ENCODE assay signal across 8 cellular contexts in the genomic region with DNA sequence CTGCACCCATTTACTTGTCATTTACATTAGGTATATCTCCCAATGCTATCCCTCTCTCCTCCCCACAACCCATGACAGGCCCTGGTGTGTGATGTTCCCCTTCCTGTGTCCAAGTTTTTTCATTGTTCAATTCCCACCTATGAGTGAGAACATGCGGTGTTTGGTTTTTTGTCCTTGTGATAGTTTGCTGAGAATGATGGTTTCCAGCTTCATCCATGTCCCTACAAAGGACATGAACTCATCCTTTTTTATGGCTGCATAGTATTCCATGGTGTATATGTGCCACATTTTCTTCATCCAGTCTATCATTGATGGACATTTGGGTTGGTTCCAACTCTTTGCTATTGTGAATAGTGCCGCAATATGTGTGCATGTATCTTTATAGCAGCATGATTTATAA.
DNase-seq lines count a peak whose midpoint lies in the region; ATAC-seq and TF ChIP-seq lines count a peak whose summit lies in the region.
"Not testable (repeated sequence)": the region's sequence is repeated elsewhere in the genome, so short reads cannot be mapped to it uniquely, and the experiment has no call there.

No MANE protein-coding gene starts in this region.

- ATAC-seq in CD4-positive, alpha-beta T cell (ENCODE audit: poor library complexity); CD8-positive, alpha-beta T cell; activated CD8-positive, alpha-beta T cell treated with anti-CD3 and anti-CD28 coated beads for 36 hours; central memory CD8-positive, alpha-beta T cell (replicated peaks; ENCODE audit: extremely low read depth, poor library complexity, severe bottlenecking); natural killer cell: not testable (repeated sequence)

- H3K4me1 Mint-ChIP-seq in CD4-positive, alpha-beta T cell (ENCODE audit: low read depth), result peaks cover 56% of the 10 kb centered on the region
- H3K4me1 Mint-ChIP-seq in CD8-positive, alpha-beta T cell (ENCODE audit: low read depth), result peaks cover 59% of the 10 kb centered on the region
- peaks cover 60% of the 10 kb centered on the region for H3K4me1 Mint-ChIP-seq in activated CD8-positive, alpha-beta T cell treated with anti-CD3 and anti-CD28 coated beads for 36 hours (ENCODE audit: low read depth)
- peaks cover 65% of the 10 kb centered on the region for H3K4me1 Mint-ChIP-seq in activated T-cell treated with anti-CD3 and anti-CD28 coated beads, Interleukin-2, amount 50 U/mL, for 24 hours (ENCODE audit: low read depth)
- peaks cover 53% of the 10 kb centered on the region for H3K4me1 Mint-ChIP-seq in activated naive CD8-positive, alpha-beta T cell treated with anti-CD3 and anti-CD28 coated beads for 36 hours
- H3K4me1 Mint-ChIP-seq in central memory CD8-positive, alpha-beta T cell, result peaks cover 46% of the 10 kb centered on the region
- H3K4me1 Mint-ChIP-seq in natural killer cell, result peaks cover 41% of the 10 kb centered on the region in 2 donors

- peaks cover 52% of the 10 kb centered on the region for H3K4me1 ChIP-seq in CD8-positive, alpha-beta T cell (ENCODE audit: insufficient read depth, low read length)
- not testable (repeated sequence) for H3K4me1 ChIP-seq in HEK293 (ENCODE audit: control insufficient read depth, insufficient read depth, low read length)

- CTCF ChIA-PET in CD4-positive, alpha-beta T cell (lab: Charles Lee); CD8-positive, alpha-beta T cell (lab: Charles Lee); HEK293 (lab: Yijun Ruan, JAX); activated CD8-positive, alpha-beta T cell treated with anti-CD3 and anti-CD28 coated beads for 36 hours (lab: Charles Lee): not testable (repeated sequence)

- POLR2A ChIA-PET in CD4-positive, alpha-beta T cell (lab: Charles Lee); CD8-positive, alpha-beta T cell (lab: Charles Lee); HEK293 (lab: Yijun Ruan, JAX); activated CD8-positive, alpha-beta T cell treated with anti-CD3 and anti-CD28 coated beads for 36 hours (lab: Charles Lee): not testable (repeated sequence)

- intact Hi-C loops in CD4-positive, alpha-beta T cell (cut with DNase I, micrococcal nuclease); CD8-positive, alpha-beta T cell (cut with DNase I, micrococcal nuclease); activated CD8-positive, alpha-beta T cell treated with anti-CD3 and anti-CD28 coated beads for 36 hours (cut with micrococcal nuclease); natural killer cell (cut with micrococcal nuclease): not testable (repeated sequence)

- H3K27me3 ChIP-seq in CD4-positive, alpha-beta T cell (ENCODE audit: control insufficient read depth, insufficient read depth, low read length); CD8-positive, alpha-beta T cell (ENCODE audit: insufficient read depth, low read length): not testable (repeated sequence)

- DNase-seq in CD4-positive, alpha-beta T cell; CD8-positive, alpha-beta T cell; activated CD8-positive, alpha-beta T cell treated with anti-CD3 and anti-CD28 coated beads for 36 hours; activated T-cell treated with anti-CD3 and anti-CD28 coated beads, Interleukin-2, amount 50 U/mL, for 24 hours; activated naive CD8-positive, alpha-beta T cell treated with anti-CD3 and anti-CD28 coated beads for 36 hours; central memory CD8-positive, alpha-beta T cell (ENCODE audit: low spot score in 2 of 2); natural killer cell: not testable (repeated sequence)

- not testable (repeated sequence) for H3K4me3 Mint-ChIP-seq in CD4-positive, alpha-beta T cell; CD8-positive, alpha-beta T cell; activated CD8-positive, alpha-beta T cell treated with anti-CD3 and anti-CD28 coated beads for 36 hours; activated T-cell treated with anti-CD3 and anti-CD28 coated beads, Interleukin-2, amount 50 U/mL, for 24 hours; activated naive CD8-positive, alpha-beta T cell treated with anti-CD3 and anti-CD28 coated beads for 36 hours
- H3K4me3 Mint-ChIP-seq in central memory CD8-positive, alpha-beta T cell, result peak overlapping the region; percentile 19
- H3K4me3 Mint-ChIP-seq in natural killer cell, result peak overlapping the region; percentile 33

- not testable (repeated sequence) for H3K9me3 ChIP-seq in CD4-positive, alpha-beta T cell (ENCODE audit: control insufficient read depth, low read length); CD8-positive, alpha-beta T cell (ENCODE audit: low read length); HEK293 (ENCODE audit: control insufficient read depth, insufficient read depth, low read depth, low read length)

- H3K27me3 Mint-ChIP-seq in CD4-positive, alpha-beta T cell; CD8-positive, alpha-beta T cell (ENCODE audit: low read depth); activated CD8-positive, alpha-beta T cell treated with anti-CD3 and anti-CD28 coated beads for 36 hours; activated T-cell treated with anti-CD3 and anti-CD28 coated beads, Interleukin-2, amount 50 U/mL, for 24 hours; activated naive CD8-positive, alpha-beta T cell treated with anti-CD3 and anti-CD28 coated beads for 36 hours; central memory CD8-positive, alpha-beta T cell; natural killer cell (ENCODE audit: low read depth in 2 of 2): not testable (repeated sequence)

- not testable (repeated sequence) for H3K9me3 Mint-ChIP-seq in CD4-positive, alpha-beta T cell; CD8-positive, alpha-beta T cell; activated CD8-positive, alpha-beta T cell treated with anti-CD3 and anti-CD28 coated beads for 36 hours; activated T-cell treated with anti-CD3 and anti-CD28 coated beads, Interleukin-2, amount 50 U/mL, for 24 hours; activated naive CD8-positive, alpha-beta T cell treated with anti-CD3 and anti-CD28 coated beads for 36 hours; central memory CD8-positive, alpha-beta T cell; natural killer cell

- H3K27ac Mint-ChIP-seq in CD4-positive, alpha-beta T cell, result peak overlapping the region; percentile 84
- H3K27ac Mint-ChIP-seq in CD8-positive, alpha-beta T cell, result peak overlapping the region; percentile 38
- H3K27ac Mint-ChIP-seq in activated CD8-positive, alpha-beta T cell treated with anti-CD3 and anti-CD28 coated beads for 36 hours, result peak overlapping the region; percentile 47
- peak overlapping the region; percentile 53 for H3K27ac Mint-ChIP-seq in activated T-cell treated with anti-CD3 and anti-CD28 coated beads, Interleukin-2, amount 50 U/mL, for 24 hours
- peak overlapping the region; percentile 70 for H3K27ac Mint-ChIP-seq in activated naive CD8-positive, alpha-beta T cell treated with anti-CD3 and anti-CD28 coated beads for 36 hours
- peak overlapping the region; percentile 62 for H3K27ac Mint-ChIP-seq in central memory CD8-positive, alpha-beta T cell (ENCODE audit: low read depth)
- H3K27ac Mint-ChIP-seq in natural killer cell, result peak overlapping the region in 1 of 2 donors; percentile 70

- peaks cover 48% of the 10 kb centered on the region for H3K36me3 Mint-ChIP-seq in CD4-positive, alpha-beta T cell (ENCODE audit: low read depth)
- peaks cover 36% of the 10 kb centered on the region for H3K36me3 Mint-ChIP-seq in CD8-positive, alpha-beta T cell
- peaks cover 46% of the 10 kb centered on the region for H3K36me3 Mint-ChIP-seq in activated CD8-positive, alpha-beta T cell treated with anti-CD3 and anti-CD28 coated beads for 36 hours (ENCODE audit: low read depth)
- peaks cover 54% of the 10 kb centered on the region for H3K36me3 Mint-ChIP-seq in activated T-cell treated with anti-CD3 and anti-CD28 coated beads, Interleukin-2, amount 50 U/mL, for 24 hours (ENCODE audit: low read depth)
- peaks cover 50% of the 10 kb centered on the region for H3K36me3 Mint-ChIP-seq in activated naive CD8-positive, alpha-beta T cell treated with anti-CD3 and anti-CD28 coated beads for 36 hours
- H3K36me3 Mint-ChIP-seq in central memory CD8-positive, alpha-beta T cell (ENCODE audit: insufficient read depth), result peaks cover 17% of the 10 kb centered on the region
- H3K36me3 Mint-ChIP-seq in natural killer cell, result not testable (repeated sequence)

- not testable (repeated sequence) for H3K36me3 ChIP-seq in CD8-positive, alpha-beta T cell (ENCODE audit: insufficient read depth, low read length); HEK293 (ENCODE audit: control insufficient read depth in 2 of 2, insufficient read depth in 1 of 2, low read length in 2 of 2)

- not testable (repeated sequence) for H3K27ac ChIP-seq in CD4-positive, alpha-beta T cell (ENCODE audit: low read depth, low read length); CD8-positive, alpha-beta T cell (ENCODE audit: low read depth, low read length); HEK293 (ENCODE audit: extremely low read depth, low read depth, low read length)

- not testable (repeated sequence) for TF ChIP-seq CTCF in CD4-positive, alpha-beta T cell (IDR thresholded peaks at IDR 0.05); CD8-positive, alpha-beta T cell (IDR thresholded peaks at IDR 0.05); HEK293 (tag by site-specific recombination; IDR thresholded peaks at IDR 0.05); activated CD8-positive, alpha-beta T cell treated with anti-CD3 and anti-CD28 coated beads for 36 hours (IDR thresholded peaks at IDR 0.05); natural killer cell (IDR thresholded peaks at IDR 0.05)

- not testable (repeated sequence) for H3K4me3 ChIP-seq in CD8-positive, alpha-beta T cell (ENCODE audit: low read depth, low read length); HEK293 (ENCODE audit: low read depth, low read length)
